In the genomic region with DNA sequence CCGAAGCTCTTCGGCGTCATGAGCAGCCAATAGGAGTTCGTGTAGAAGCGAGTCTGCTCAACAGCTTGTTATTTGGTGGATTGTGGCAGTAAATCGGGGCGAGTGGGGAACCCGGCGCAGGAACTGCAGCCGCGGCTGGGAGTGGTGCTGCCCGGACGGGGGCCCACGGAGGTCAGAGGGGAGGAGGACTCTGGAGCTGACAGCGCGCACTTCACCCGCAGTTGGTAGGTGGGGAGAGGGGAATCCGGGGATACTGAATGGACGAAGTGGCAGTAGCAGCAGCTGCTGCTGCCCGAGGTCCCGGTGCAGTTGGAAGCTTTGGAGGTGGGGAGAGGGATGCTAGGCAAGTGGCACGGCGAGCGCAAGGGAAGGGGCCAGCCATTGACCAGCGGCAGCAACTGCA, we compare ENCODE assay signal across 8 cellular contexts. TPM values are rescaled to one million over a fixed set of nuclear protein-coding genes. Genes with fewer than 3 reads are reported as not detected.
DNase-seq lines count a peak whose midpoint lies in the region; ATAC-seq and TF ChIP-seq lines count a peak whose summit lies in the region.

A gene with protein sequence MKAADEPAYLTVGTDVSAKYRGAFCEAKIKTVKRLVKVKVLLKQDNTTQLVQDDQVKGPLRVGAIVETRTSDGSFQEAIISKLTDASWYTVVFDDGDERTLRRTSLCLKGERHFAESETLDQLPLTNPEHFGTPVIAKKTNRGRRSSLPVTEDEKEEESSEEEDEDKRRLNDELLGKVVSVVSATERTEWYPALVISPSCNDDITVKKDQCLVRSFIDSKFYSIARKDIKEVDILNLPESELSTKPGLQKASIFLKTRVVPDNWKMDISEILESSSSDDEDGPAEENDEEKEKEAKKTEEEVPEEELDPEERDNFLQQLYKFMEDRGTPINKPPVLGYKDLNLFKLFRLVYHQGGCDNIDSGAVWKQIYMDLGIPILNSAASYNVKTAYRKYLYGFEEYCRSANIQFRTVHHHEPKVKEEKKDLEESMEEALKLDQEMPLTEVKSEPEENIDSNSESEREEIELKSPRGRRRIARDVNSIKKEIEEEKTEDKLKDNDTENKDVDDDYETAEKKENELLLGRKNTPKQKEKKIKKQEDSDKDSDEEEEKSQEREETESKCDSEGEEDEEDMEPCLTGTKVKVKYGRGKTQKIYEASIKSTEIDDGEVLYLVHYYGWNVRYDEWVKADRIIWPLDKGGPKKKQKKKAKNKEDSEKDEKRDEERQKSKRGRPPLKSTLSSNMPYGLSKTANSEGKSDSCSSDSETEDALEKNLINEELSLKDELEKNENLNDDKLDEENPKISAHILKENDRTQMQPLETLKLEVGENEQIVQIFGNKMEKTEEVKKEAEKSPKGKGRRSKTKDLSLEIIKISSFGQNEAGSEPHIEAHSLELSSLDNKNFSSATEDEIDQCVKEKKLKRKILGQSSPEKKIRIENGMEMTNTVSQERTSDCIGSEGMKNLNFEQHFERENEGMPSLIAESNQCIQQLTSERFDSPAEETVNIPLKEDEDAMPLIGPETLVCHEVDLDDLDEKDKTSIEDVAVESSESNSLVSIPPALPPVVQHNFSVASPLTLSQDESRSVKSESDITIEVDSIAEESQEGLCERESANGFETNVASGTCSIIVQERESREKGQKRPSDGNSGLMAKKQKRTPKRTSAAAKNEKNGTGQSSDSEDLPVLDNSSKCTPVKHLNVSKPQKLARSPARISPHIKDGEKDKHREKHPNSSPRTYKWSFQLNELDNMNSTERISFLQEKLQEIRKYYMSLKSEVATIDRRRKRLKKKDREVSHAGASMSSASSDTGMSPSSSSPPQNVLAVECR (plus strand): TSS at position 79 of the 403 bp plus-strand sequence. CDS start 1,300 bp downstream, outside the sequence.

- peak within 1 kb of the TSS; percentile 97 for H3K27ac ChIP-seq in right cardiac atrium (ENCODE audit: low read length)

- H3K9me3 Mint-ChIP-seq in activated naive CD4-positive, alpha-beta T cell treated with anti-CD3 and anti-CD28 coated beads, Interleukin-2, amount 50 U/mL, for 72 hours = no peaks in the 10 kb centered on the region

- under 1% methylated on average over 25 of the region's 25 CpGs for WGBS in right cardiac atrium

- ATAC-seq in activated naive CD4-positive, alpha-beta T cell treated with anti-CD3 and anti-CD28 coated beads, Interleukin-2, amount 50 U/mL, for 72 hours = no peak
- no peak for ATAC-seq in right cardiac atrium
- ATAC-seq in GM21825 (IDR thresholded peaks at IDR 0.05; ENCODE audit: unreplicated experiment) = no peak

- H3K36me3 ChIP-seq in MG63 = peaks cover 22% of the 10 kb centered on the region

- peak within 1 kb of the TSS; percentile 94 for H3K4me3 ChIP-seq in AG04449 (ENCODE audit: low read depth, low read length)
- H3K4me3 ChIP-seq in MG63 = peak within 1 kb of the TSS; percentile 91
- peak within 1 kb of the TSS; percentile 100 for H3K4me3 ChIP-seq in right cardiac atrium (ENCODE audit: low read length)
- peak within 1 kb of the TSS; percentile 94 for H3K4me3 ChIP-seq in skeletal muscle cell (ENCODE audit: low read depth, low read length)

- peak within 1 kb of the TSS in 1 of 2 donors; percentile 81 for H3K27ac Mint-ChIP-seq in activated naive CD4-positive, alpha-beta T cell treated with anti-CD3 and anti-CD28 coated beads, Interleukin-2, amount 50 U/mL, for 72 hours

- H3K27me3 ChIP-seq in MG63 (no peaks in the 10 kb centered on the region), right cardiac atrium (ENCODE audit: control insufficient read depth, insufficient read depth) (no peaks in the 10 kb centered on the region)

- intact Hi-C loops in right cardiac atrium (cut with DNase I) = loop anchor here in 2 of 4 donors (10.0 kb wide), 1 partner anchor 54 kb away; a partner anchor contains a TSS

- DNase-seq in AG04449 (ENCODE audit: low read depth, low spot score) (no peak), MG63 (no peak), right cardiac atrium (peak; percentile 88 to 92 (median 91)), skeletal muscle cell (ENCODE audit: low read depth) (no peak), NCI-H526 treated with DMSO at 0.1 percent for 48 hours (lab: John Stamatoyannopoulos, UW) (no peak), NCI-H146 (lab: John Stamatoyannopoulos, UW) (no peak)
- DNase-seq in activated naive CD4-positive, alpha-beta T cell treated with anti-CD3 and anti-CD28 coated beads, Interleukin-2, amount 50 U/mL, for 72 hours (ENCODE audit: low spot score in 2 of 2) = peak in 1 of 2 donors; percentile 74

- H3K9me3 ChIP-seq in MG63 = no peaks in the 10 kb centered on the region
- H3K9me3 ChIP-seq in right cardiac atrium (ENCODE audit: control insufficient read depth, low read length) = no peaks in the 10 kb centered on the region

- POLR2A ChIA-PET in AG04449 (lab: Yijun Ruan, JAX) = interaction anchor here (0.6 to 1.4 kb wide), 5 partner anchors 9 to 99 kb away, joined by 3 to 6 read pairs (median 3); a partner anchor contains a TSS

- CTCF ChIA-PET in AG04449 (lab: Yijun Ruan, JAX) = interaction anchor here (0.9 to 2.6 kb wide), 3 partner anchors 15 to 98 kb away, joined by 3 to 7 read pairs (median 3); a partner anchor contains a TSS

- TF ChIP-seq CTCF in AG04449 (IDR thresholded peaks at IDR 0.05; ENCODE audit: insufficient read depth, low read length, missing control alignments) = no peak

- H3K36me3 Mint-ChIP-seq in activated naive CD4-positive, alpha-beta T cell treated with anti-CD3 and anti-CD28 coated beads, Interleukin-2, amount 50 U/mL, for 72 hours = peaks cover 21 to 31% of the 10 kb centered on the region in 2 donors

- peaks cover 8% of the 10 kb centered on the region for H3K4me1 ChIP-seq in right cardiac atrium (ENCODE audit: control insufficient read depth, insufficient read depth, low read length)

RNA-seq across cellular contexts. Expression of the gene that starts here (rescaled TPM):
- total RNA-seq in MG63 (2014; rRNA removed; shearing (Covaris generic); ENCODE audit: low replicate concordance) = 1.3 and 15.2 TPM in 2 replicates
- 10 to 100 TPM; 27.3 to 30.4 TPM for total RNA-seq in activated naive CD4-positive, alpha-beta T cell treated with anti-CD3 and anti-CD28 coated beads, Interleukin-2, amount 50 U/mL, for 72 hours
- 10 to 100 TPM; 17.1 to 26.1 (median 18.1) TPM for total RNA-seq in right cardiac atrium
- 8.3 TPM for polyA plus RNA-seq in right cardiac atrium

Comparison
In these comparisons a context has a peak if more than half of its experiments do, and no peak if none do; other contexts are left out.
1. DNase-seq: peak in right cardiac atrium (3 of 3); none in AG04449 (single experiment), MG63 (single experiment), skeletal muscle cell (single experiment), NCI-H526 treated with DMSO at 0.1 percent for 48 hours (single experiment) and NCI-H146 (single experiment).
2. Peak in every context shown above with its lines, with median percentiles within 50 percentile points of each other: H3K4me3 ChIP-seq.